ENCODE assay signal across 21 cellular contexts in genomic region chr10:65701168-65701776, GRCh38.
A peak's percentile ranks its signal among the peaks of the same experiment; 100 is the strongest.
DNase-seq lines count a peak whose midpoint lies in the region; ATAC-seq lines count a peak whose summit lies in the region.
"Had no signal": no experiment of that assay in that cellular context is flagged by ENCODE, and none has a peak within 500 bp of the region (broad histone marks: within the 10 kb centered on the region; RNA-seq: fewer than 3 reads in every experiment).

No MANE protein-coding gene starts in this region.

- H4K20me1 ChIP-seq in Karpas-422 (ENCODE audit: insufficient read depth, low read depth, low read length): no peaks in the 10 kb centered on the region

- no peaks in the 10 kb centered on the region for H3K27me3 ChIP-seq in Karpas-422 (ENCODE audit: low read length)

- H3K9me2 ChIP-seq in Karpas-422 (replicated peaks; ENCODE audit: insufficient read depth, low read length): no peaks in the 10 kb centered on the region; the same call in 1 of the 2 replicates

- H3K9ac ChIP-seq in Karpas-422 (ENCODE audit: low read length): no peak overlapping the region

- no peak overlapping the region for H3K4me3 ChIP-seq in Karpas-422 (ENCODE audit: low read length)

- no peaks in the 10 kb centered on the region for H3K36me3 ChIP-seq in Karpas-422 (ENCODE audit: insufficient read depth, low read length)

- H3K4me2 ChIP-seq in Karpas-422 (ENCODE audit: low read depth, low read length, poor library complexity, severe bottlenecking): no peak overlapping the region

- H3K79me2 ChIP-seq in Karpas-422 (ENCODE audit: low read length): no peaks in the 10 kb centered on the region

- no peak overlapping the region for H3K27ac ChIP-seq in Karpas-422 (ENCODE audit: low read length)
- H3K27ac ChIP-seq: C4-2B had no signal

- no peaks in the 10 kb centered on the region for H3K9me3 ChIP-seq in Karpas-422 (ENCODE audit: low read length)

- ATAC-seq in GM18511 (IDR thresholded peaks at IDR 0.05; ENCODE audit: unreplicated experiment): peak; percentile 52
- ATAC-seq in GM21717 (IDR thresholded peaks at IDR 0.05; ENCODE audit: unreplicated experiment): peak; percentile 82
- ATAC-seq in HG03025 (IDR thresholded peaks at IDR 0.05; ENCODE audit: low FRiP score, unreplicated experiment): peak; percentile 94
- ATAC-seq: Panc1, T-cell had no signal

- peaks cover 33% of the 10 kb centered on the region for H3K4me1 ChIP-seq in Karpas-422 (ENCODE audit: low read length)

- peak overlapping the region; percentile 66 for H2AFZ ChIP-seq in Karpas-422 (ENCODE audit: low read length)

- no peak for DNase-seq in Karpas-422
- no peak for DNase-seq in NCI-H82 (lab: John Stamatoyannopoulos, UW)
- no peak for DNase-seq in stimulated activated naive CD4-positive, alpha-beta T cell treated with Interleukin-2 at 50 U/mL for 16 hours (lab: John Stamatoyannopoulos, UW)
- no peak for DNase-seq in activated CD4-positive, alpha-beta T cell treated with anti-CD3 and anti-CD28 coated beads, Interleukin-2, amount 50 U/mL, for 1 hour
- no peak for DNase-seq in activated CD4-positive, alpha-beta T cell treated with anti-CD3 and anti-CD28 coated beads for 48 hours
- DNase-seq: Calu3; CD8-positive, alpha-beta memory T cell; GDM1; H7; NCI-H1092 treated with DMSO at 0.1 percent for 48 hours; NCI-H1436 treated with DMSO at 0.1 percent for 48 hours; NCI-H1930; NCI-H2227 treated with DMSO at 0.1 percent for 48 hours; NCI-H510A; NK-92 treated with Interleukin-12 subunit alpha and Interleukin-12 subunit beta, amount 100 ng/mL, for 24 hours; T-cell had no signal
